8 cellular contexts compared by ENCODE assay signal in the genomic region with DNA sequence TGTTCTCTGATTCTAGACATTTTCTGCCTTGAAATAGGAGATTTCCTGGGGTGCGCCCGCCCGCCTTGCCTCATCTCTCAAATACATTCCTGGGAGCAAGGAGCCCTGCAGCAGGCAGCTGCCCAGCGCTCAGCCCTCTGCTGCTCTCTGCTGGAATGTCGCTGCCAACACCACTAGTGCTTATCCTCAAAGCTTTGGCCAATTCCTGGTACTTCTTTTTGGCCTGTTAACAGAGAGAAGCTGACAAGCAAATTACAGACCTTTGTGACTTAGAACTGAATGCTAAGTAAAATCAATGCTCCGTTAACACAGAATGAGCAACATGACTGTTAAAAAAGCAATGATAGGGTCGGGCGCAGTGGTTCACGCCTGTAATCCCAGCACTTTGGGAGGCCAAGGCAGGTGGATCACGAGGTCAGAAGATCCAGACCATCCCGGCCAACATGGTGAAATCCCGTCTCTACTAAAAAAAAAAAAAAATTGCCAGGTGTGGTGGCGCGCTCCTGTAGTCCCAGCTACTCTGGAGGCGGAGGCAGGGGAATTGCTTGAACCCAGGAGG. TPM values are rescaled to one million over a fixed set of nuclear protein-coding genes. Genes with fewer than 3 reads are reported as not detected.
DNase-seq lines count a peak whose midpoint lies in the region; ATAC-seq and TF ChIP-seq lines count a peak whose summit lies in the region.

No MANE protein-coding gene starts in this region.

- CTCF ChIA-PET in HCT116 (lab: Charles Lee): interaction anchor here (0.6 to 3.1 kb wide), 15 partner anchors 11 to 389 kb away, joined by 3 to 20 read pairs (median 5); no protein-coding TSS in a partner anchor

- POLR2A ChIA-PET in HCT116 (lab: Charles Lee): interaction anchor here (2.2 kb wide), 1 partner anchor 89 kb away, joined by 5 read pairs; no protein-coding TSS in a partner anchor

- TF ChIP-seq RAD21 in HCT116 (IDR thresholded peaks at IDR 0.05; ENCODE audit: low read depth): peak; percentile 99

- H3K4me3 Mint-ChIP-seq in T-helper 17 cell: no peak overlapping the region

- no TSS peak for BruUV-seq in HCT116 (replicated peaks; lab: Mats Ljungman, UMichigan)

- peaks cover 0 to 8% of the 10 kb centered on the region in 2 experiments; a peak in 1 of 4 replicates for H3K4me1 ChIP-seq in HCT116 (ENCODE audit: control insufficient read depth in 1 of 2, insufficient read depth in 2 of 2, low read length in 2 of 2)

- RAD21 ChIA-PET in HCT116 (lab: Charles Lee; ENCODE audit: low non-redundant PET in 1 of 2, low total read pairs in 2 of 2, uncharacterized antibody in 2 of 2, unreplicated experiment in 2 of 2): interaction anchor here (0.6 to 1.6 kb wide), 5 partner anchors 95 to 394 kb away, joined by 3 to 8 read pairs (median 3); no protein-coding TSS in a partner anchor

- H4K20me1 ChIP-seq in HCT116 (ENCODE audit: insufficient read depth): no peaks in the 10 kb centered on the region

- TF ChIP-seq POLR2A in HCT116 (IDR thresholded peaks at IDR 0.05; ENCODE audit: borderline replicate concordance, extremely low read depth, insufficient read depth, insufficient read length): no peak

- no peaks in the 10 kb centered on the region for H3K36me3 ChIP-seq in HCT116 (ENCODE audit: control insufficient read depth in 1 of 2, insufficient read depth in 2 of 2, low read length in 2 of 2)

- peak; percentile 90 to 95 (median 92) for TF ChIP-seq CTCF in HCT116 (IDR thresholded peaks at IDR 0.05 in 2 of 3, conservative IDR thresholded peaks at IDR 0.05 in 1 of 3; ENCODE audit: borderline replicate concordance in 1 of 3, insufficient read depth in 1 of 3, low read depth in 2 of 3, low read length in 2 of 3)

- intact Hi-C loops in HCT116 (cut with micrococcal nuclease) (loop anchor here (1.0 to 2.0 kb wide), 2 partner anchors 97 to 393 kb away; no protein-coding TSS in a partner anchor), left ventricle myocardium superior (cut with micrococcal nuclease) (loop anchor here (2.0 kb wide), 1 partner anchor 97 kb away; no protein-coding TSS in a partner anchor), sciatic nerve (cut with DNase I) (loop anchor here (5.0 kb wide), 1 partner anchor 97 kb away; no protein-coding TSS in a partner anchor)

- peak overlapping the region; percentile 92 for H2AFZ ChIP-seq in HCT116 (ENCODE audit: low read depth, low read length, poor library complexity, severe bottlenecking)

- H3K79me2 ChIP-seq in HCT116 (ENCODE audit: insufficient read depth, low read length): no peaks in the 10 kb centered on the region

- H3K27me3 Mint-ChIP-seq in T-helper 17 cell: peaks cover 43% of the 10 kb centered on the region

- H3K4me2 ChIP-seq in HCT116 (ENCODE audit: low read length): peak overlapping the region; percentile 48

- no peak overlapping the region for H3K9ac ChIP-seq in HCT116 (ENCODE audit: low read length)

- H3K27me3 ChIP-seq in HCT116 (ENCODE audit: insufficient read depth, low read length): 0 out of 2 replicates have a peak, but pooled peaks cover 3% of the 10 kb centered on the region

- no peak overlapping the region for H3K4me3 ChIP-seq in HCT116 (replicated peaks in 1 of 2; ENCODE audit: low read depth in 1 of 2, low read length in 2 of 2)

- no peak overlapping the region for H3K27ac ChIP-seq in HCT116 (ENCODE audit: low read depth, low read length)

- no peaks in the 10 kb centered on the region for H3K9me2 ChIP-seq in HCT116 (ENCODE audit: insufficient read depth)

- ATAC-seq in HCT116 (peak; percentile 100), T-helper 17 cell (peak; percentile 97), left ventricle myocardium superior (peak; percentile 98), sciatic nerve (peak; percentile 97), HG03457 (IDR thresholded peaks at IDR 0.05; ENCODE audit: unreplicated experiment) (no peak)

- peaks cover 2% of the 10 kb centered on the region for H3K36me3 Mint-ChIP-seq in T-helper 17 cell (ENCODE audit: low read depth)

- H3K27ac Mint-ChIP-seq in T-helper 17 cell: no peak overlapping the region

- no peaks in the 10 kb centered on the region for H3K9me3 ChIP-seq in HCT116 (ENCODE audit: control insufficient read depth in 1 of 2, insufficient read depth in 1 of 2, low read depth in 1 of 2, low read length in 2 of 2)
- no peaks in the 10 kb centered on the region for H3K9me3 ChIP-seq in T-helper 17 cell (ENCODE audit: control insufficient read depth, low read length, poor library complexity, severe bottlenecking)

- H3K4me1 Mint-ChIP-seq in T-helper 17 cell: peaks cover 7% of the 10 kb centered on the region

- DNase-seq in GDM1 (lab: John Stamatoyannopoulos, UW): peak; percentile 82
- peak; percentile 57 for DNase-seq in HCT116 (ENCODE audit: low read depth, low spot score)
- DNase-seq in NCI-H1417 (lab: John Stamatoyannopoulos, UW): peak; percentile 63 to 87 (median 76)
- peak; percentile 50 to 65 (median 54) for DNase-seq in T-helper 17 cell
- DNase-seq in amniotic epithelial cell (ENCODE audit: low read depth): peak; percentile 67
- DNase-seq in left ventricle myocardium superior: peak; percentile 89
- peak; percentile 89 for DNase-seq in sciatic nerve (ENCODE audit: low spot score)

TF ChIP-seq in HCT116, 20 proteins besides CTCF, POLR2A, EP300 and RAD21:
- TF ChIP-seq CEBPB (IDR thresholded peaks at IDR 0.05; ENCODE audit: low read depth) (no peak), JUND (IDR thresholded peaks at IDR 0.05) (no peak), YY1 (IDR thresholded peaks at IDR 0.05; ENCODE audit: extremely low read depth, insufficient replicate concordance, low read depth, low read length) (no peak), ZFX (IDR thresholded peaks at IDR 0.05) (no peak), CBX3 (IDR thresholded peaks at IDR 0.05; ENCODE audit: low read depth) (no peak), SRF (IDR thresholded peaks at IDR 0.05; ENCODE audit: low read depth) (no peak), EZH2phosphoT487 (IDR thresholded peaks at IDR 0.05; ENCODE audit: borderline replicate concordance) (no peak), SIN3A (IDR thresholded peaks at IDR 0.05; ENCODE audit: low read depth) (no peak), EGR1 (IDR thresholded peaks at IDR 0.05; ENCODE audit: low read depth) (no peak), POLR2AphosphoS5 (IDR thresholded peaks at IDR 0.05; ENCODE audit: low read depth, low read length) (no peak)
- TF ChIP-seq, protein P1, sequence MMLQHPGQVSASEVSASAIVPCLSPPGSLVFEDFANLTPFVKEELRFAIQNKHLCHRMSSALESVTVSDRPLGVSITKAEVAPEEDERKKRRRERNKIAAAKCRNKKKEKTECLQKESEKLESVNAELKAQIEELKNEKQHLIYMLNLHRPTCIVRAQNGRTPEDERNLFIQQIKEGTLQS (IDR thresholded peaks at IDR 0.05): no peak
- TF ChIP-seq, protein P2, sequence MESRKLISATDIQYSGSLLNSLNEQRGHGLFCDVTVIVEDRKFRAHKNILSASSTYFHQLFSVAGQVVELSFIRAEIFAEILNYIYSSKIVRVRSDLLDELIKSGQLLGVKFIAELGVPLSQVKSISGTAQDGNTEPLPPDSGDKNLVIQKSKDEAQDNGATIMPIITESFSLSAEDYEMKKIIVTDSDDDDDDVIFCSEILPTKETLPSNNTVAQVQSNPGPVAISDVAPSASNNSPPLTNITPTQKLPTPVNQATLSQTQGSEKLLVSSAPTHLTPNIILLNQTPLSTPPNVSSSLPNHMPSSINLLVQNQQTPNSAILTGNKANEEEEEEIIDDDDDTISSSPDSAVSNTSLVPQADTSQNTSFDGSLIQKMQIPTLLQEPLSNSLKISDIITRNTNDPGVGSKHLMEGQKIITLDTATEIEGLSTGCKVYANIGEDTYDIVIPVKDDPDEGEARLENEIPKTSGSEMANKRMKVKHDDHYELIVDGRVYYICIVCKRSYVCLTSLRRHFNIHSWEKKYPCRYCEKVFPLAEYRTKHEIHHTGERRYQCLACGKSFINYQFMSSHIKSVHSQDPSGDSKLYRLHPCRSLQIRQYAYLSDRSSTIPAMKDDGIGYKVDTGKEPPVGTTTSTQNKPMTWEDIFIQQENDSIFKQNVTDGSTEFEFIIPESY (IDR thresholded peaks at IDR 0.05; ENCODE audit: extremely low read depth, insufficient replicate concordance, low read length): no peak
- TF ChIP-seq, protein P3, sequence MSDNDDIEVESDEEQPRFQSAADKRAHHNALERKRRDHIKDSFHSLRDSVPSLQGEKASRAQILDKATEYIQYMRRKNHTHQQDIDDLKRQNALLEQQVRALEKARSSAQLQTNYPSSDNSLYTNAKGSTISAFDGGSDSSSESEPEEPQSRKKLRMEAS (IDR thresholded peaks at IDR 0.05): no peak

RNA-seq across cellular contexts. Expression of a gene that starts 41.9 kb away (rescaled TPM):
- 78.0 TPM for total RNA-seq in HCT116 (2021; ENCODE audit: unreplicated experiment)
- polyA plus RNA-seq in HCT116 (2012): 37.8 and 46.5 TPM in 2 replicates
- 10 to 100 TPM; 30.3 to 38.8 TPM for total RNA-seq in T-helper 17 cell
- total RNA-seq in left ventricle myocardium superior: 96.3 TPM
- 83.5 TPM for total RNA-seq in sciatic nerve
